In genomic region chr12:56596815-56597214, GRCh38 we compare ENCODE assay signal across 16 cellular contexts. TPM values are rescaled to one million over a fixed set of nuclear protein-coding genes. Genes with fewer than 3 reads are reported as not detected.
DNase-seq lines count a peak whose midpoint lies in the region; ATAC-seq lines count a peak whose summit lies in the region.
"Had no signal": no experiment of that assay in that cellular context is flagged by ENCODE, and none has a peak within 500 bp of the region (broad histone marks: within the 10 kb centered on the region; RNA-seq: fewer than 3 reads in every experiment).

No MANE protein-coding gene starts in this region.

- H3K27me3 Mint-ChIP-seq in activated CD4-positive, alpha-beta T cell treated with anti-CD3 and anti-CD28 coated beads, Interleukin-2, amount 10 ng/mL, durations not matched to agents 24 days and 14 days = no peaks in the 10 kb centered on the region
- H3K27me3 Mint-ChIP-seq in T-cell = no peaks in the 10 kb centered on the region
- H3K27me3 Mint-ChIP-seq in stimulated activated memory B cell treated with anti-CD40 and anti-IgM and Interleukin-4, amounts not matched to agents 10 μg/mL and 1 μg/mL and 100 μg/mL, for 72 hours = no peaks in the 10 kb centered on the region
- H3K27me3 Mint-ChIP-seq: activated CD4-positive, alpha-beta T cell treated with anti-CD3 and anti-CD28 coated beads for 36 hours had no signal

- no peaks in the 10 kb centered on the region for H3K9me3 Mint-ChIP-seq in activated CD4-positive, alpha-beta T cell treated with anti-CD3 and anti-CD28 coated beads, Interleukin-2, amount 10 ng/mL, durations not matched to agents 24 days and 14 days
- H3K9me3 Mint-ChIP-seq in T-cell = no peaks in the 10 kb centered on the region
- H3K9me3 Mint-ChIP-seq in stimulated activated memory B cell treated with anti-CD40 and anti-IgM and Interleukin-4, amounts not matched to agents 10 μg/mL and 1 μg/mL and 100 μg/mL, for 72 hours = no peaks in the 10 kb centered on the region

- intact Hi-C loops in activated CD4-positive, alpha-beta T cell treated with anti-CD3 and anti-CD28 coated beads, Interleukin-2, amount 10 ng/mL, durations not matched to agents 24 days and 14 days (cut with micrococcal nuclease) = no loop called here

- peak overlapping the region; percentile 26 for H3K27ac Mint-ChIP-seq in activated CD4-positive, alpha-beta T cell treated with anti-CD3 and anti-CD28 coated beads, Interleukin-2, amount 10 ng/mL, durations not matched to agents 24 days and 14 days
- peak overlapping the region; percentile 11 to 61 for H3K27ac Mint-ChIP-seq in T-cell
- peak overlapping the region; percentile 39 for H3K27ac Mint-ChIP-seq in stimulated activated memory B cell treated with anti-CD40 and anti-IgM and Interleukin-4, amounts not matched to agents 10 μg/mL and 1 μg/mL and 100 μg/mL, for 72 hours
- H3K27ac Mint-ChIP-seq: activated CD4-positive, alpha-beta T cell treated with anti-CD3 and anti-CD28 coated beads for 36 hours had no signal

- no peak for ATAC-seq in T-cell (replicated peaks in 1 of 4)
- no peak for ATAC-seq in stimulated activated memory B cell treated with anti-CD40 and anti-IgM and Interleukin-4, amounts not matched to agents 10 μg/mL and 1 μg/mL and 100 μg/mL, for 72 hours
- ATAC-seq: activated CD4-positive, alpha-beta T cell treated with anti-CD3 and anti-CD28 coated beads for 36 hours had no signal

- H3K4me1 Mint-ChIP-seq in activated CD4-positive, alpha-beta T cell treated with anti-CD3 and anti-CD28 coated beads, Interleukin-2, amount 10 ng/mL, durations not matched to agents 24 days and 14 days = no peaks in the 10 kb centered on the region
- H3K4me1 Mint-ChIP-seq in T-cell = peaks cover 0 to 2% (median 0%) of the 10 kb centered on the region in 3 donors
- H3K4me1 Mint-ChIP-seq in stimulated activated memory B cell treated with anti-CD40 and anti-IgM and Interleukin-4, amounts not matched to agents 10 μg/mL and 1 μg/mL and 100 μg/mL, for 72 hours = peaks cover 6% of the 10 kb centered on the region
- H3K4me1 Mint-ChIP-seq: activated CD4-positive, alpha-beta T cell treated with anti-CD3 and anti-CD28 coated beads for 36 hours; CD14-positive monocyte had no signal

- POLR2A ChIA-PET in T-cell (lab: Charles Lee) = interaction anchor here in 1 of 2 donors (0.6 to 1.3 kb wide), 2 partner anchors 32 to 80 kb away, joined by 4 to 15 read pairs; no protein-coding TSS in a partner anchor

- CTCF ChIA-PET in T-cell (lab: Charles Lee) = interaction anchor here (0.7 to 3.8 kb wide), 2 partner anchors 82 to 386 kb away, joined by 3 to 21 read pairs; no protein-coding TSS in a partner anchor

- peaks cover 45% of the 10 kb centered on the region for H3K36me3 Mint-ChIP-seq in activated CD4-positive, alpha-beta T cell treated with anti-CD3 and anti-CD28 coated beads, Interleukin-2, amount 10 ng/mL, durations not matched to agents 24 days and 14 days (ENCODE audit: low read depth)
- H3K36me3 Mint-ChIP-seq in T-cell = peaks cover 46% of the 10 kb centered on the region
- peaks cover 44% of the 10 kb centered on the region for H3K36me3 Mint-ChIP-seq in stimulated activated memory B cell treated with anti-CD40 and anti-IgM and Interleukin-4, amounts not matched to agents 10 μg/mL and 1 μg/mL and 100 μg/mL, for 72 hours

- no peak overlapping the region for H3K4me3 Mint-ChIP-seq in activated CD4-positive, alpha-beta T cell treated with anti-CD3 and anti-CD28 coated beads, Interleukin-2, amount 10 ng/mL, durations not matched to agents 24 days and 14 days
- no peak overlapping the region for H3K4me3 Mint-ChIP-seq in T-cell
- no peak overlapping the region for H3K4me3 Mint-ChIP-seq in stimulated activated memory B cell treated with anti-CD40 and anti-IgM and Interleukin-4, amounts not matched to agents 10 μg/mL and 1 μg/mL and 100 μg/mL, for 72 hours
- H3K4me3 Mint-ChIP-seq: activated CD4-positive, alpha-beta T cell treated with anti-CD3 and anti-CD28 coated beads for 36 hours; CD14-positive monocyte had no signal

- no peak for DNase-seq in activated CD4-positive, alpha-beta T cell treated with anti-CD3 and anti-CD28 coated beads, Interleukin-2, amount 10 ng/mL, durations not matched to agents 24 days and 14 days
- no peak for DNase-seq in activated CD4-positive, alpha-beta T cell treated with anti-CD3 and anti-CD28 coated beads for 48 hours
- DNase-seq in T-cell (no peak), iPS-NIHi7 (ENCODE audit: extremely low spot score) (peak; percentile 41), NAMALWA (ENCODE audit: low spot score) (no peak), activated gamma-delta T cell (lab: John Stamatoyannopoulos, UW) (no peak), anterior cingulate cortex (lab: John Stamatoyannopoulos, UW) (no peak)
- DNase-seq: activated CD4-positive, alpha-beta T cell treated with anti-CD3 and anti-CD28 coated beads for 36 hours; DND-41; effector CD4-positive, alpha-beta T cell; GOT3; NCI-H1048; NCI-H2171 treated with DMSO at 0.1 percent for 48 hours; stimulated activated naive CD4-positive, alpha-beta T cell treated with Interleukin-2 at 50 U/mL for 16 hours had no signal

RNA-seq across cellular contexts. Expression of gene BAZ2A, which starts 33.3 kb away (rescaled TPM):
- total RNA-seq in activated CD4-positive, alpha-beta T cell treated with anti-CD3 and anti-CD28 coated beads, Interleukin-2, amount 10 ng/mL, durations not matched to agents 24 days and 14 days = 117 and 118 TPM in 2 replicates
- 100 to 1,000 TPM; 149 to 257 (median 172) TPM for total RNA-seq in T-cell

RNA-seq across cellular contexts. Expression of gene ATP5F1B, which starts 49.0 kb away (rescaled TPM):
- 760 and 771 TPM in 2 replicates for total RNA-seq in activated CD4-positive, alpha-beta T cell treated with anti-CD3 and anti-CD28 coated beads, Interleukin-2, amount 10 ng/mL, durations not matched to agents 24 days and 14 days
- 100 to 1,000 TPM; 252 to 290 (median 283) TPM for total RNA-seq in T-cell
